Comparison of ENCODE assay signal across 1 cellular context in the genomic region with DNA sequence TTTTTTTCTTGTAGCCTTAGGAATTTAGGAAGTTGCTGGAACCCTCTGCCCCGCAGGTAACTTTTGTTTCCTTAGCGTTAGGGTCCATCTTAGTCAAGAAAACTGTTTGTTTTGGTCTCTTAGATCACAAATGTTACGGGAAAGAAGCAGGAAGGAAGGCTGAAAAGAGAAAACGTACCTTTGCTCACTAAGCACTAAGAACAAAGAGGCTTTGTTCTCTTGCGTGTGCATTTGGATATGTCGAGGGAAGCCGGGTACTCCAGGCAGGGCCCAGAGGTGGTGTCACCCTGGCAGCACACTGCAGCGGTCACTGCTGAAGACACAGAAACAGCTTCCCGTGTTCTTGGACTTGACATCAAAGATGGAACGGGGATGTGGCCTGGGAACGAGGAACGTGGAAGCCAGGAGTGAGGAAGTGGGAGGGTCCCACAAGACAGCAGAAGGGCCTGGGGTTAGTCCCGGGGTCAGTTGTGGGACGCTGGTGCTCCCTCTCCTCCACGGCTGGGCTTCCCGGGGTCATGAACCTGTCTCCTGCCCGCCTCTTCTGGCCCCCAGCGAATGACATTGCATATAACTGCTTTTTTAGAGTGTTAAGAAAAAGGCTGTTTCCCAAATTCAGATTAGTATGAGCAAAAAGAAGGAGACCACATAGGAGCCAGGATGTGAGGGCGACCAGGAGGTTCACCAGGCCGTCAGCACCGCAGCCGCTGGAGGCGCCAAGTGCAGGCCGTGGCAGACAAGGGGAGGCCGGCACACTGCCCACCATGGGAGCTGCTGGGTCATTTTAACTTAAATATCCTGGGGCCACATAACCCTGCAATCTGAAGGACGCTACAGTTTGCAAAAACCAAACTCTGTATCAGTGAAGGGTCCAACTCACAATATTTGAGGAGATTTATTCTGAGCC.
TF ChIP-seq lines count a peak whose summit lies in the region.

No MANE protein-coding gene starts in this region.

TF ChIP-seq in HepG2, 621 proteins besides CTCF, POLR2A, EP300 and RAD21 (continued from another document):
- TF ChIP-seq, protein P1, sequence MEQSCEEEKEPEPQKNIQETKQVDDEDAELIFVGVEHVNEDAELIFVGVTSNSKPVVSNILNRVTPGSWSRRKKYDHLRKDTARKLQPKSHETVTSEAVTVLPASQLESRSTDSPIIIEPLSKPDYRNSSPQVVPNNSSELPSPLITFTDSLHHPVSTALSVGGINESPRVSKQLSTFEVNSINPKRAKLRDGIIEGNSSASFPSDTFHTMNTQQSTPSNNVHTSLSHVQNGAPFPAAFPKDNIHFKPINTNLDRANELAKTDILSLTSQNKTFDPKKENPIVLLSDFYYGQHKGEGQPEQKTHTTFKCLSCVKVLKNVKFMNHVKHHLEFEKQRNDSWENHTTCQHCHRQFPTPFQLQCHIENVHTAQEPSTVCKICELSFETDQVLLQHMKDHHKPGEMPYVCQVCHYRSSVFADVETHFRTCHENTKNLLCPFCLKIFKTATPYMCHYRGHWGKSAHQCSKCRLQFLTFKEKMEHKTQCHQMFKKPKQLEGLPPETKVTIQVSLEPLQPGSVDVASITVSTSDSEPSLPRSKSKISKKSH (CRISPR knock-in tag; IDR thresholded peaks at IDR 0.05; ENCODE audit: borderline replicate concordance): no peak
- TF ChIP-seq ZKSCAN1 (IDR thresholded peaks at IDR 0.05; ENCODE audit: low read length): no peak
- no peak for TF ChIP-seq HMG20B (CRISPR knock-in tag; conservative IDR thresholded peaks at IDR 0.05)
- TF ChIP-seq PHF21A (CRISPR knock-in tag; IDR thresholded peaks at IDR 0.05): 0 out of 2 replicates have a peak, but pooled peaks have one; percentile 41
- TF ChIP-seq ZNF274 (CRISPR knock-in tag; IDR thresholded peaks at IDR 0.05): no peak
- no peak for TF ChIP-seq ZNF777 (CRISPR knock-in tag; IDR thresholded peaks at IDR 0.05)
- TF ChIP-seq KMT2A (CRISPR knock-in tag; IDR thresholded peaks at IDR 0.05): no peak
- TF ChIP-seq FOSL1 (CRISPR knock-in tag; IDR thresholded peaks at IDR 0.05; ENCODE audit: borderline replicate concordance): no peak
- no peak for TF ChIP-seq ZFP36L2 (CRISPR knock-in tag; IDR thresholded peaks at IDR 0.05)
- peak; percentile 29; the same call in 1 of the 2 replicates for TF ChIP-seq ZNF792 (CRISPR knock-in tag; IDR thresholded peaks at IDR 0.05)
- no peak for TF ChIP-seq ZNF589 (CRISPR knock-in tag; conservative IDR thresholded peaks at IDR 0.05)
- no peak for TF ChIP-seq NBN (conservative IDR thresholded peaks at IDR 0.05)
- TF ChIP-seq SCMH1 (CRISPR knock-in tag; IDR thresholded peaks at IDR 0.05; ENCODE audit: borderline replicate concordance): no peak
- TF ChIP-seq, protein P2, sequence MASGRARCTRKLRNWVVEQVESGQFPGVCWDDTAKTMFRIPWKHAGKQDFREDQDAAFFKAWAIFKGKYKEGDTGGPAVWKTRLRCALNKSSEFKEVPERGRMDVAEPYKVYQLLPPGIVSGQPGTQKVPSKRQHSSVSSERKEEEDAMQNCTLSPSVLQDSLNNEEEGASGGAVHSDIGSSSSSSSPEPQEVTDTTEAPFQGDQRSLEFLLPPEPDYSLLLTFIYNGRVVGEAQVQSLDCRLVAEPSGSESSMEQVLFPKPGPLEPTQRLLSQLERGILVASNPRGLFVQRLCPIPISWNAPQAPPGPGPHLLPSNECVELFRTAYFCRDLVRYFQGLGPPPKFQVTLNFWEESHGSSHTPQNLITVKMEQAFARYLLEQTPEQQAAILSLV (CRISPR knock-in tag; IDR thresholded peaks at IDR 0.05; ENCODE audit: borderline replicate concordance): no peak; the same call in 1 of the 2 replicates
- TF ChIP-seq KLF13 (CRISPR knock-in tag; IDR thresholded peaks at IDR 0.05): no peak
- TF ChIP-seq SP5 (CRISPR knock-in tag; IDR thresholded peaks at IDR 0.05; ENCODE audit: borderline replicate concordance, low read depth): peak; percentile 10; the same call in 1 of the 2 replicates
- no peak for TF ChIP-seq SP2 (CRISPR knock-in tag; IDR thresholded peaks at IDR 0.05)
